16 cellular contexts compared by ENCODE assay signal in the genomic region with DNA sequence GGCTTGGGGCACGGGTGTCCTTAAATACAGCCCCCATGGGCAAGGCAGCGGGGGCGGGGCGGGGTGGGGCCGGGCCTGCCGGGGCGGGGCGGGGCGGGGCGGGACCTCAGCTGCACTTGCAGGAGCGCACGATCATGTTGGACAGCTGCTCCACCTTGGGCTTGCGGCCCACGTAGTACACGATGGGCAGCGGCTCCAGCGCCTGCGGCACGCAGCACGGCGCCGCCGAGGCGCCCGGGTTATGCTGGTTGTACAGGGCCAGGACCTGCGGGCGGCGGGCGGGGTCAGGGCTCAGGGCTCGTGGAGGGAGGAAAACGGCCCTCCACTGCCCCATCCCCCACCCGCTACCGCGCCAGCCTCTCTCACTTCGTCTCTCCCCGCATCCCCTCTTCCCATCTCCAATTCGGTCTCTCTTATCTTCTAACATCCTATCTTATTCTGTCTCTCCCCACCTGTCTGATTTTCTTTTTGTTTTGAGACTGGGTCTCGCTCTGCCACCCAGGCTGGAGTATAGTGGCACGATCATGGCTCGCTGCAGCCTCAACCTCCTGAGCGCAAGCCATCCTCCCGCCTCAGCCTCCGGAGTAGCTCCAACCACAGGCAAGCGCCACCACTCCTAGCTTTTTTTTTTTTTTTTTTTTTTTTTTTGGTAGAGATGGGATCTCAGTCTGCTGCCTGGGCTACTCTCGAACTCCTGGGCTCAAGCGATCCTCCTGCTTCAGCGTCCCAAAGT. TPM values are rescaled to one million over a fixed set of nuclear protein-coding genes. Genes with fewer than 3 reads are reported as not detected.
A peak's percentile ranks its signal among the peaks of the same experiment; 100 is the strongest.
DNase-seq lines count a peak whose midpoint lies in the region; ATAC-seq lines count a peak whose summit lies in the region.
"Had no signal": no experiment of that assay in that cellular context is flagged by ENCODE, and none has a peak within 500 bp of the region (broad histone marks: within the 10 kb centered on the region; RNA-seq: fewer than 3 reads in every experiment).

No MANE protein-coding gene starts in this region.

- peak overlapping the region; percentile 26 for H3K4me3 ChIP-seq in iPS-15b (ENCODE audit: low read depth, low read length)
- H3K4me3 ChIP-seq: ovary had no signal

- H3K4me1 Mint-ChIP-seq in T-cell = peaks cover 57 to 64% (median 58%) of the 10 kb centered on the region in 3 donors
- H3K4me1 Mint-ChIP-seq in stimulated activated naive B cell treated with anti-CD40 and anti-IgM and Interleukin-4, amounts not matched to agents 10 μg/mL and 1 μg/mL and 100 μg/mL, for 72 hours = peaks cover 52 to 76% of the 10 kb centered on the region in 2 donors

- H3K27me3 ChIP-seq in iPS-15b (ENCODE audit: control insufficient read depth, insufficient read depth, low read length) = peaks cover 2% of the 10 kb centered on the region
- H3K27me3 ChIP-seq: ovary had no signal

- peaks cover 10 to 31% of the 10 kb centered on the region in 2 donors for H3K36me3 Mint-ChIP-seq in activated naive CD4-positive, alpha-beta T cell treated with anti-CD3 and anti-CD28 coated beads, Interleukin-2, amount 50 U/mL, for 72 hours
- H3K36me3 Mint-ChIP-seq in T-cell = peaks cover 37% of the 10 kb centered on the region
- H3K36me3 Mint-ChIP-seq in stimulated activated naive B cell treated with anti-CD40 and anti-IgM and Interleukin-4, amounts not matched to agents 10 μg/mL and 1 μg/mL and 100 μg/mL, for 72 hours = peaks cover 40 to 62% of the 10 kb centered on the region in 2 donors

- POLR2A ChIA-PET in T-cell (lab: Charles Lee) = interaction anchor here (0.5 to 0.6 kb wide), 2 partner anchors 8 to 563 kb away, joined by 4 to 7 read pairs; no protein-coding TSS in a partner anchor

- no peaks in the 10 kb centered on the region for H3K27me3 Mint-ChIP-seq in T-cell
- H3K27me3 Mint-ChIP-seq in stimulated activated naive B cell treated with anti-CD40 and anti-IgM and Interleukin-4, amounts not matched to agents 10 μg/mL and 1 μg/mL and 100 μg/mL, for 72 hours = no peaks in the 10 kb centered on the region

- DNase-seq in activated naive CD4-positive, alpha-beta T cell treated with anti-CD3 and anti-CD28 coated beads, Interleukin-2, amount 50 U/mL, for 72 hours (ENCODE audit: low spot score in 2 of 2) = no peak
- no peak for DNase-seq in activated naive CD4-positive, alpha-beta T cell treated with anti-CD3 and anti-CD28 coated beads, Interleukin-2, amount 50 U/mL, for 16 hours
- no peak for DNase-seq in T-cell
- no peak for DNase-seq in stimulated activated naive B cell treated with anti-CD40 and anti-IgM and Interleukin-4, amounts not matched to agents 10 μg/mL and 1 μg/mL and 100 μg/mL, for 72 hours
- no peak for DNase-seq in mesenteric fat pad (ENCODE audit: low spot score)
- DNase-seq in UCSD-AML1 (lab: John Stamatoyannopoulos, UW; ENCODE audit: unreplicated experiment) = no peak
- DNase-seq: activated CD4-positive, alpha-beta T cell treated with anti-CD3 and anti-CD28 coated beads, Interleukin-2, amount 50 U/mL, for 4 hours; activated effector memory CD4-positive, alpha-beta T cell treated with anti-CD3 and anti-CD28 coated beads, Interleukin-2, amount 50 U/mL, for 16 hours; dorsolateral prefrontal cortex; mesendoderm; NCI-H2029; SIG-M5; small intestine had no signal

- ATAC-seq in activated naive CD4-positive, alpha-beta T cell treated with anti-CD3 and anti-CD28 coated beads, Interleukin-2, amount 50 U/mL, for 72 hours = no peak
- ATAC-seq in T-cell (replicated peaks in 1 of 4) (no peak), HG03439 (IDR thresholded peaks at IDR 0.05; ENCODE audit: unreplicated experiment) (no peak)
- no peak for ATAC-seq in stimulated activated naive B cell treated with anti-CD40 and anti-IgM and Interleukin-4, amounts not matched to agents 10 μg/mL and 1 μg/mL and 100 μg/mL, for 72 hours (replicated peaks)

- peaks cover 2% of the 10 kb centered on the region for H3K36me3 ChIP-seq in iPS-15b (ENCODE audit: control insufficient read depth, insufficient read depth, low read length)
- H3K36me3 ChIP-seq: ovary had no signal

- peaks cover 11% of the 10 kb centered on the region for H3K4me1 ChIP-seq in iPS-15b (ENCODE audit: control insufficient read depth, insufficient read depth, low read length)

- H3K27ac Mint-ChIP-seq in activated naive CD4-positive, alpha-beta T cell treated with anti-CD3 and anti-CD28 coated beads, Interleukin-2, amount 50 U/mL, for 72 hours = peak overlapping the region; percentile 8 to 37
- peak overlapping the region; percentile 5 to 19 for H3K27ac Mint-ChIP-seq in T-cell
- H3K27ac Mint-ChIP-seq in stimulated activated naive B cell treated with anti-CD40 and anti-IgM and Interleukin-4, amounts not matched to agents 10 μg/mL and 1 μg/mL and 100 μg/mL, for 72 hours = peak overlapping the region; percentile 22

- H3K9me3 Mint-ChIP-seq in activated naive CD4-positive, alpha-beta T cell treated with anti-CD3 and anti-CD28 coated beads, Interleukin-2, amount 50 U/mL, for 72 hours = no peaks in the 10 kb centered on the region
- H3K9me3 Mint-ChIP-seq in T-cell = no peaks in the 10 kb centered on the region
- no peaks in the 10 kb centered on the region for H3K9me3 Mint-ChIP-seq in stimulated activated naive B cell treated with anti-CD40 and anti-IgM and Interleukin-4, amounts not matched to agents 10 μg/mL and 1 μg/mL and 100 μg/mL, for 72 hours

- CTCF ChIA-PET in T-cell (lab: Charles Lee) = interaction anchor here (0.6 to 0.8 kb wide), 3 partner anchors 17 to 782 kb away, joined by 3 to 5 read pairs (median 3); no protein-coding TSS in a partner anchor

- no peaks in the 10 kb centered on the region for H3K9me3 ChIP-seq in iPS-15b (ENCODE audit: control insufficient read depth, insufficient read depth, low read length)
- H3K9me3 ChIP-seq: ovary had no signal

- H3K4me3 Mint-ChIP-seq in T-cell = peak overlapping the region in 1 of 3 donors; percentile 54
- no peak overlapping the region for H3K4me3 Mint-ChIP-seq in stimulated activated naive B cell treated with anti-CD40 and anti-IgM and Interleukin-4, amounts not matched to agents 10 μg/mL and 1 μg/mL and 100 μg/mL, for 72 hours

- no peak overlapping the region for H3K9ac ChIP-seq in iPS-15b (ENCODE audit: low read depth, low read length)

RNA-seq across cellular contexts. Expression of a gene that starts 21.1 kb away (rescaled TPM):
- 10 to 100 TPM; 24.7 to 43.1 TPM for total RNA-seq in activated naive CD4-positive, alpha-beta T cell treated with anti-CD3 and anti-CD28 coated beads, Interleukin-2, amount 50 U/mL, for 72 hours
- total RNA-seq in T-cell = 10 to 100 TPM; 38.9 to 61.5 (median 55.1) TPM
- 20.5 TPM for total RNA-seq in mesenteric fat pad

RNA-seq across cellular contexts. Expression of a gene that starts 22.6 kb away (rescaled TPM):
- total RNA-seq in activated naive CD4-positive, alpha-beta T cell treated with anti-CD3 and anti-CD28 coated beads, Interleukin-2, amount 50 U/mL, for 72 hours = 100 to 1,000 TPM in 1 of 2 donors, 10 to 100 TPM in 1; 73.4 to 126 TPM
- total RNA-seq in T-cell = 100 to 1,000 TPM; 170 to 412 (median 206) TPM
- total RNA-seq in mesenteric fat pad = 54.3 TPM

RNA-seq across cellular contexts. Expression of a gene that starts 32.8 kb away (rescaled TPM):
- total RNA-seq in activated naive CD4-positive, alpha-beta T cell treated with anti-CD3 and anti-CD28 coated beads, Interleukin-2, amount 50 U/mL, for 72 hours = 1 to 10 TPM; 4.7 to 7.8 TPM
- 10 to 100 TPM; 15.3 to 27.9 (median 16.4) TPM for total RNA-seq in T-cell
- 3.5 TPM for total RNA-seq in mesenteric fat pad

RNA-seq across cellular contexts. Expression of a gene that starts 45.2 kb away (rescaled TPM):
- total RNA-seq in activated naive CD4-positive, alpha-beta T cell treated with anti-CD3 and anti-CD28 coated beads, Interleukin-2, amount 50 U/mL, for 72 hours = 10 to 100 TPM in 1 of 2 donors, 1 to 10 TPM in 1; 8.2 to 11.0 TPM
- total RNA-seq in T-cell = 10 to 100 TPM in 3 of 5 donors, 1 to 10 TPM in 2; 9.9 to 14.7 (median 13.2) TPM
- 10.0 TPM for total RNA-seq in mesenteric fat pad
